Comparison of ENCODE assay signal across 8 cellular contexts in the genomic region with DNA sequence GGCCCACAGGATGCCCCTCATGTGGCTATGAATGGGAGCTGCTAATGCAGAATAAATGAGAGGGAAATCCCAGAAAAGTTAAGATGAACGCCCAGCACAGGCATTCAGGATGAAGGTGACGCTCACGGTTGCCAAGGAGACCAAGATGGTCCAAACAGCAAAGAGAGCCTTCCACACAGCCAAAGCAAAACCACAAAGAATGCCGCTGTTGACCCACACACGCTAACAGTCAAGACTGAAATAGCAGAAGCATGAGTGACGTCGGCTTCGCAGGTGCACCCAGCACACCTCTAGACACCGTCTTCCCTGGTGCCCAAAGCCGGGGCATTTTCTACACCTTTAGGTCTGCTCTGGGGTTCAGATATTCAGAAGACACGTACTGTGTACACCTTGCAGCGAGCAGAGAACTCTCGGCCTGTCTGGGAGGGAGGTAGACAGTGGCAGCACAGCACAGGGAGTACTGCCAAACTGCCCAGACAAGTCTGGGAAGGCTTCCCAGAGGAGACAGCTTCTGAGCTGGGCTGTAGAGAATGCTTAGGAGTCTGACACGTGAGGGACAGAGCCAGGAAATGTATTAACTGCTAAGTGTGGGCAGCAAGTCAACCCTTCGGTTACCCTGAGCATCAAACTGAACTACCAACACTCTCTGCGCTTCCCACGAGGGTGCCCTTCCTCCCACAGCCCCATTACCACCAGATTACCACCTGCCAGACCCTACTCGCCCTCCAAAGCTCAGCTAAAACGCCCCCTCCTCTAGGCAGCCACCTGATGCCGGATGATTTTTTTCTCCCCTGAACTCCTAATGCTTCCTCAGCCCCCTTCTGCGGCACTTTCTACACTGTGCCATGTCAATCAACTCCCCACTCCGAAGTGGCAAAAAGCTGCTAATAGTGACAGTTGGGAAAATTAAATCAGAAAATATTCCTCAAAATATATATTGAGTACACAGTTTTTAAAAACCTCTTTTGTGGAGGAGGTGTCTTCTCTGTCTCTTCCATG. TPM values are rescaled to one million over a fixed set of nuclear protein-coding genes. Genes with fewer than 3 reads are reported as not detected.
DNase-seq lines count a peak whose midpoint lies in the region; ATAC-seq, FAIRE-seq and TF ChIP-seq lines count a peak whose summit lies in the region.

No MANE protein-coding gene starts in this region.

- peak; percentile 80 for ATAC-seq in HG03175 (IDR thresholded peaks at IDR 0.05; ENCODE audit: unreplicated experiment)

- DNase-seq in Caki2 (ENCODE audit: low read depth) (peak; percentile 23), GM19239 (ENCODE audit: insufficient read length, low spot score) (peak; percentile 77), SW480 (ENCODE audit: low spot score) (peak; percentile 18), caudate nucleus (lab: John Stamatoyannopoulos, UW) (peak in 8 of 61 donors; percentile 26 to 74 (median 46)), spleen (no peak), ascending aorta (ENCODE audit: low spot score in 2 of 2) (no peak), dedifferentiated amniotic fluid mesenchymal stem cell (ENCODE audit: extremely low spot score) (no peak)

- H3K27ac ChIP-seq in caudate nucleus (ENCODE audit: low read depth, low read length) (peak overlapping the region; percentile 67), spleen (peak overlapping the region in 7 of 8 donors; percentile 29 to 86 (median 70)), ascending aorta (no peak overlapping the region)

- H3K27me3 ChIP-seq in spleen (replicated peaks in 1 of 7) (no peaks in the 10 kb centered on the region), ascending aorta (no peaks in the 10 kb centered on the region)

- FAIRE-seq in GM19239 (lab: Jason Lieb, UNC) = peak; percentile 99

- H3K36me3 ChIP-seq in spleen = peaks cover 0 to 6% (median 0%) of the 10 kb centered on the region in 6 donors
- H3K36me3 ChIP-seq in ascending aorta = no peaks in the 10 kb centered on the region

- H3K4me3 ChIP-seq in spleen = peak overlapping the region in 1 of 8 donors; percentile 41
- no peak overlapping the region for H3K4me3 ChIP-seq in ascending aorta

- in situ Hi-C loops in Caki2 (cut with HindIII; ENCODE audit: low pct_unique_long_range_greater_than_20kb, low sequenced_read_pairs) = no loop called here

- no peak for TF ChIP-seq POLR2A in spleen (IDR thresholded peaks at IDR 0.05)

- WGBS in spleen, 5 donors = 32 to 46% (median 39%) methylated on average over 21 to 22 of the region's 22 CpGs

- H3K9me3 ChIP-seq in spleen (no peaks in the 10 kb centered on the region), ascending aorta (no peaks in the 10 kb centered on the region)

- peaks cover 72 to 100% (median 98%) of the 10 kb centered on the region in 6 donors for H3K4me1 ChIP-seq in spleen
- H3K4me1 ChIP-seq in ascending aorta = no peaks in the 10 kb centered on the region

- intact Hi-C loops in spleen (cut with DNase I; ENCODE audit: low total_unique reads) (loop anchor here (10.0 kb wide), 1 partner anchor 47 kb away; a partner anchor contains a TSS), ascending aorta (cut with DNase I) (no loop called here)

- TF ChIP-seq CTCF in spleen (IDR thresholded peaks at IDR 0.05 in 8 of 11, conservative IDR thresholded peaks at IDR 0.05 in 3 of 11) (no peak), ascending aorta (IDR thresholded peaks at IDR 0.05) (no peak)

RNA-seq across cellular contexts. Expression of a gene that starts 50.1 kb away (rescaled TPM):
- total RNA-seq in Caki2 (2014; rRNA removed; shearing (Covaris generic); ENCODE audit: low replicate concordance) = 1.2 and 2.0 TPM in 2 replicates
- 100 to 1,000 TPM in 6 of 7 donors, 10 to 100 TPM in 1; 96.4 to 136 (median 107) TPM for total RNA-seq in spleen
- 10 to 100 TPM; 23.2 to 38.4 (median 29.8) TPM for polyA plus RNA-seq in spleen
- total RNA-seq in ascending aorta = 9.2 TPM

Comparison
In these comparisons a context has a peak if more than half of its experiments do, and no peak if none do; other contexts are left out.
1. DNase-seq: peak in Caki2 (single experiment), GM19239 (single experiment) and SW480 (single experiment); none in spleen (single experiment), ascending aorta (0 of 2) and dedifferentiated amniotic fluid mesenchymal stem cell (single experiment).
2. H3K27ac ChIP-seq: peak in caudate nucleus (single experiment) and spleen (7 of 8); none in ascending aorta (0 of 2).